1 cellular context compared by ENCODE assay signal in genomic region chr20:17940447-17940971, GRCh38.
A peak's percentile ranks its signal among the peaks of the same experiment; 100 is the strongest.
TF ChIP-seq lines count a peak whose summit lies in the region.

No MANE protein-coding gene starts in this region.

TF ChIP-seq in HepG2, 621 proteins besides CTCF, POLR2A, EP300 and RAD21 (continued from another document and continues in another):
- TF ChIP-seq ZNF646 (CRISPR knock-in tag; IDR thresholded peaks at IDR 0.05) (no peak), ZZZ3 (CRISPR knock-in tag; IDR thresholded peaks at IDR 0.05; ENCODE audit: borderline replicate concordance) (no peak; the same call in 1 of the 2 replicates), ZNF512 (CRISPR knock-in tag; IDR thresholded peaks at IDR 0.05) (no peak), ZNF644 (CRISPR knock-in tag; IDR thresholded peaks at IDR 0.05; ENCODE audit: low read depth) (no peak), MATR3 (CRISPR knock-in tag; IDR thresholded peaks at IDR 0.05) (0 out of 2 replicates have a peak, but pooled peaks have one; percentile 22), POLR2G (IDR thresholded peaks at IDR 0.05; ENCODE audit: low read depth, low read length) (peak; percentile 75), KDM3A (CRISPR knock-in tag; IDR thresholded peaks at IDR 0.05; ENCODE audit: low read depth) (0 out of 2 replicates have a peak, but pooled peaks have one; percentile 40), ZNF777 (CRISPR knock-in tag; IDR thresholded peaks at IDR 0.05) (no peak), MEIS2 (CRISPR knock-in tag; IDR thresholded peaks at IDR 0.05) (no peak; the same call in 1 of the 2 replicates), TEAD3 (CRISPR knock-in tag; optimal IDR thresholded peaks at IDR 0.05; ENCODE audit: borderline replicate concordance) (peak; percentile 55), ZNF841 (CRISPR knock-in tag; IDR thresholded peaks at IDR 0.05; ENCODE audit: borderline replicate concordance) (peak; percentile 70; the same call in 1 of the 2 replicates), ZSCAN12 (CRISPR knock-in tag; IDR thresholded peaks at IDR 0.05) (no peak), DNMT3B (CRISPR knock-in tag; conservative IDR thresholded peaks at IDR 0.05) (no peak), E2F1 (CRISPR knock-in tag; IDR thresholded peaks at IDR 0.05) (peak; percentile 52; the same call in 1 of the 2 replicates), MAZ (IDR thresholded peaks at IDR 0.05; ENCODE audit: borderline replicate concordance, low read depth, low read length) (no peak), MAZ (CRISPR knock-in tag; IDR thresholded peaks at IDR 0.05; ENCODE audit: low read depth) (no peak), MAF1 (CRISPR knock-in tag; IDR thresholded peaks at IDR 0.05; ENCODE audit: borderline replicate concordance) (no peak), ZNF83 (CRISPR knock-in tag; IDR thresholded peaks at IDR 0.05; ENCODE audit: borderline replicate concordance) (no peak), CHD2 (IDR thresholded peaks at IDR 0.05; ENCODE audit: low read depth, low read length) (no peak; the same call in 1 of the 2 replicates), RBM22 (optimal IDR thresholded peaks at IDR 0.05; ENCODE audit: low read length) (peak; percentile 99), ZNF766 (CRISPR knock-in tag; IDR thresholded peaks at IDR 0.05; ENCODE audit: borderline replicate concordance) (0 out of 2 replicates have a peak, but pooled peaks have one; percentile 24), NR2F6 (IDR thresholded peaks at IDR 0.05) (no peak), NR2F6 (CRISPR knock-in tag; IDR thresholded peaks at IDR 0.05) (no peak), THYN1 (CRISPR knock-in tag; IDR thresholded peaks at IDR 0.05; ENCODE audit: borderline replicate concordance, low read depth) (no peak), ZNF20 (CRISPR knock-in tag; IDR thresholded peaks at IDR 0.05) (no peak), ZNF510 (CRISPR knock-in tag; IDR thresholded peaks at IDR 0.05; ENCODE audit: low read depth) (no peak), GPN1 (CRISPR knock-in tag; IDR thresholded peaks at IDR 0.05; ENCODE audit: borderline replicate concordance) (no peak), NR0B2 (CRISPR knock-in tag; IDR thresholded peaks at IDR 0.05) (no peak), LCORL (IDR thresholded peaks at IDR 0.05) (no peak), LCORL (CRISPR knock-in tag; IDR thresholded peaks at IDR 0.05) (no peak), PHB2 (IDR thresholded peaks at IDR 0.05; ENCODE audit: partially characterized antibody) (no peak), MEF2D (CRISPR knock-in tag; IDR thresholded peaks at IDR 0.05) (no peak), NFIC (IDR thresholded peaks at IDR 0.05; ENCODE audit: low read length) (no peak; the same call in 1 of the 2 replicates), AKAP8 (CRISPR knock-in tag; IDR thresholded peaks at IDR 0.05) (no peak), ZBTB3 (CRISPR knock-in tag; IDR thresholded peaks at IDR 0.05; ENCODE audit: borderline replicate concordance, low read depth) (peak; percentile 44; the same call in 1 of the 2 replicates), ZFP62 (CRISPR knock-in tag; IDR thresholded peaks at IDR 0.05) (no peak), ZNF773 (CRISPR knock-in tag; IDR thresholded peaks at IDR 0.05; ENCODE audit: borderline replicate concordance) (no peak), DPF2 (CRISPR knock-in tag; IDR thresholded peaks at IDR 0.05; ENCODE audit: borderline replicate concordance, low read depth) (no peak; the same call in 1 of the 2 replicates), TGIF2 (CRISPR knock-in tag; IDR thresholded peaks at IDR 0.05) (no peak), ZNF234 (CRISPR knock-in tag; conservative IDR thresholded peaks at IDR 0.05) (no peak), PRDM15 (CRISPR knock-in tag; IDR thresholded peaks at IDR 0.05) (no peak; the same call in 1 of the 2 replicates), ZBTB39 (CRISPR knock-in tag; IDR thresholded peaks at IDR 0.05) (no peak), RERE (CRISPR knock-in tag; IDR thresholded peaks at IDR 0.05; ENCODE audit: low read depth) (no peak), HOXA3 (CRISPR knock-in tag; IDR thresholded peaks at IDR 0.05) (peak; percentile 21; the same call in 1 of the 2 replicates)
